ENCODE assay signal across 1 cellular context in genomic region chr7:128826916-128827247, GRCh38.
TF ChIP-seq lines count a peak whose summit lies in the region.

No MANE protein-coding gene starts in this region.

TF ChIP-seq in endothelial cell of umbilical vein, 7 proteins besides CTCF, POLR2A, EP300 and RAD21:
- TF ChIP-seq MYC (IDR thresholded peaks at IDR 0.05; ENCODE audit: low read depth, low read length) (no peak), EZH2 (IDR thresholded peaks at IDR 0.05; ENCODE audit: borderline replicate concordance, low read depth, low read length, severe bottlenecking) (no peak), JUN (IDR thresholded peaks at IDR 0.05; ENCODE audit: borderline replicate concordance, insufficient read depth, insufficient read length, low read depth) (no peak), GATA2 (IDR thresholded peaks at IDR 0.05; ENCODE audit: insufficient read depth, insufficient read length, low read depth, low read length) (no peak)
